In genomic region chr13:67075239-67075638, GRCh38 we compare ENCODE assay signal across 1 cellular context.
TF ChIP-seq lines count a peak whose summit lies in the region.

No MANE protein-coding gene starts in this region.

TF ChIP-seq in WTC11, 78 proteins besides CTCF, POLR2A, EP300 and RAD21 (continued from another document):
- no peak for TF ChIP-seq STAT6 (CRISPR knock-in tag; conservative IDR thresholded peaks at IDR 0.05; ENCODE audit: low read depth)
- no peak for TF ChIP-seq ZNF219 (CRISPR knock-in tag; IDR thresholded peaks at IDR 0.05; ENCODE audit: borderline replicate concordance)
- TF ChIP-seq ATF1 (CRISPR knock-in tag; IDR thresholded peaks at IDR 0.05): no peak
- TF ChIP-seq ZSCAN18 (CRISPR knock-in tag; IDR thresholded peaks at IDR 0.05): no peak
- TF ChIP-seq TEAD1 (CRISPR knock-in tag; IDR thresholded peaks at IDR 0.05): no peak
- no peak for TF ChIP-seq EMX1 (CRISPR knock-in tag; IDR thresholded peaks at IDR 0.05)
- no peak for TF ChIP-seq ZBTB43 (CRISPR knock-in tag; IDR thresholded peaks at IDR 0.05)
- TF ChIP-seq ZNF425 (CRISPR knock-in tag; conservative IDR thresholded peaks at IDR 0.05): no peak
